In genomic region chr3:16399473-16399872, GRCh38 we compare ENCODE assay signal across 8 cellular contexts.
DNase-seq lines count a peak whose midpoint lies in the region; ATAC-seq and TF ChIP-seq lines count a peak whose summit lies in the region.

No MANE protein-coding gene starts in this region.

- H3K4me2 ChIP-seq in SK-N-SH: 0 out of 2 replicates have a peak overlapping the region, but pooled peaks have one; percentile 32

- TF ChIP-seq RAD21 in SK-N-SH (IDR thresholded peaks at IDR 0.05; ENCODE audit: low read length): peak; percentile 47

- WGBS in SK-N-SH (ENCODE audit: low lambda C conversion rate): 32% methylated on average over 6 of the region's 6 CpGs

- H3K4me3 Mint-ChIP-seq in glutamatergic neuron (ENCODE audit: unreplicated experiment): peak overlapping the region; percentile 72
- peak overlapping the region; percentile 37 to 44 for H3K4me3 Mint-ChIP-seq in stimulated activated naive B cell treated with anti-CD40 and anti-IgM and Interleukin-4, amounts not matched to agents 10 μg/mL and 1 μg/mL and 100 μg/mL, for 72 hours

- H3K9ac ChIP-seq in SK-N-SH: no peak overlapping the region

- H3K36me3 ChIP-seq in SK-N-SH (replicated peaks in 1 of 2; ENCODE audit: control insufficient read depth in 1 of 2, insufficient read depth in 2 of 2, low read length in 1 of 2): peaks cover 0 to 6% of the 10 kb centered on the region in 2 experiments

- peaks cover 30% of the 10 kb centered on the region for H3K4me1 Mint-ChIP-seq in glutamatergic neuron (ENCODE audit: low read depth, unreplicated experiment)
- peaks cover 40 to 61% of the 10 kb centered on the region in 2 donors for H3K4me1 Mint-ChIP-seq in stimulated activated naive B cell treated with anti-CD40 and anti-IgM and Interleukin-4, amounts not matched to agents 10 μg/mL and 1 μg/mL and 100 μg/mL, for 72 hours

- no peaks in the 10 kb centered on the region for H3K36me3 Mint-ChIP-seq in glutamatergic neuron (ENCODE audit: unreplicated experiment)
- peaks cover 69 to 77% of the 10 kb centered on the region in 2 donors for H3K36me3 Mint-ChIP-seq in stimulated activated naive B cell treated with anti-CD40 and anti-IgM and Interleukin-4, amounts not matched to agents 10 μg/mL and 1 μg/mL and 100 μg/mL, for 72 hours

- no peaks in the 10 kb centered on the region for H4K20me1 ChIP-seq in SK-N-SH (ENCODE audit: insufficient read depth)

- peaks cover 6% of the 10 kb centered on the region for H3K79me2 ChIP-seq in SK-N-SH (ENCODE audit: insufficient read depth)

- H3K9me3 ChIP-seq in SK-N-SH: no peaks in the 10 kb centered on the region

- POLR2A ChIA-PET in SK-N-SH (lab: Yijun Ruan, JAX): interaction anchor here (1.0 kb wide), 2 partner anchors 12 to 121 kb away, joined by 3 to 6 read pairs; no protein-coding TSS in a partner anchor

- DNase-seq in AG08395 (ENCODE audit: low spot score) (peak; percentile 67), SK-N-SH (peak; percentile 54), glutamatergic neuron (peak; percentile 65), pons (ENCODE audit: low spot score) (no peak), hippocampal formation (lab: John Stamatoyannopoulos, UW) (no peak), COLO668 (lab: John Stamatoyannopoulos, UW; ENCODE audit: unreplicated experiment) (no peak)
- no peak for DNase-seq in stimulated activated naive B cell treated with anti-CD40 and anti-IgM and Interleukin-4, amounts not matched to agents 10 μg/mL and 1 μg/mL and 100 μg/mL, for 72 hours

- peak overlapping the region; percentile 18 to 25; a peak in 3 of 4 replicates for H3K27ac ChIP-seq in SK-N-SH (ENCODE audit: low read depth in 2 of 2, low read length in 1 of 2)

- H3K27me3 ChIP-seq in SK-N-SH (ENCODE audit: insufficient read depth): no peaks in the 10 kb centered on the region

- H3K4me3 ChIP-seq in SK-N-SH (ENCODE audit: low read depth in 2 of 2, low read length in 1 of 2): peak overlapping the region in 1 of 2 experiments; percentile 20; a peak in 1 of 4 replicates

- H3K9me2 ChIP-seq in SK-N-SH: no peaks in the 10 kb centered on the region

- H3K4me1 ChIP-seq in SK-N-SH (ENCODE audit: control insufficient read depth in 1 of 2, insufficient read depth in 2 of 2, low read depth in 1 of 2, low read length in 1 of 2): peaks cover 0 to 25% of the 10 kb centered on the region in 2 experiments; a peak in 2 of 4 replicates

- peak overlapping the region; percentile 93 for H3K27ac Mint-ChIP-seq in glutamatergic neuron (ENCODE audit: unreplicated experiment)
- H3K27ac Mint-ChIP-seq in stimulated activated naive B cell treated with anti-CD40 and anti-IgM and Interleukin-4, amounts not matched to agents 10 μg/mL and 1 μg/mL and 100 μg/mL, for 72 hours: peak overlapping the region; percentile 79

- peak; percentile 63 for ATAC-seq in GM19463 (IDR thresholded peaks at IDR 0.05; ENCODE audit: unreplicated experiment)
- peak in 1 of 2 donors; percentile 39 for ATAC-seq in stimulated activated naive B cell treated with anti-CD40 and anti-IgM and Interleukin-4, amounts not matched to agents 10 μg/mL and 1 μg/mL and 100 μg/mL, for 72 hours (replicated peaks)

- H3K27me3 Mint-ChIP-seq in glutamatergic neuron (ENCODE audit: unreplicated experiment): peaks cover 11% of the 10 kb centered on the region
- no peaks in the 10 kb centered on the region for H3K27me3 Mint-ChIP-seq in stimulated activated naive B cell treated with anti-CD40 and anti-IgM and Interleukin-4, amounts not matched to agents 10 μg/mL and 1 μg/mL and 100 μg/mL, for 72 hours

- TF ChIP-seq CTCF in SK-N-SH (IDR thresholded peaks at IDR 0.05) (peak; percentile 48), glutamatergic neuron (IDR thresholded peaks at IDR 0.05; ENCODE audit: partially characterized antibody, unreplicated experiment) (no peak)

- 0 out of 4 replicates have a peak, but pooled peaks of 1 of the 2 experiments have one; percentile 21 for TF ChIP-seq EP300 in SK-N-SH (IDR thresholded peaks at IDR 0.05; ENCODE audit: borderline replicate concordance in 1 of 2, low read depth in 1 of 2, low read length in 1 of 2)

- peaks cover 11% of the 10 kb centered on the region for H3F3A ChIP-seq in SK-N-SH (replicated peaks; ENCODE audit: insufficient read depth)

- peaks cover 13% of the 10 kb centered on the region for H3K9me3 Mint-ChIP-seq in glutamatergic neuron (ENCODE audit: unreplicated experiment)
- peaks cover 0 to 4% of the 10 kb centered on the region in 2 donors for H3K9me3 Mint-ChIP-seq in stimulated activated naive B cell treated with anti-CD40 and anti-IgM and Interleukin-4, amounts not matched to agents 10 μg/mL and 1 μg/mL and 100 μg/mL, for 72 hours

- CTCF ChIA-PET in SK-N-SH (lab: Yijun Ruan, JAX): interaction anchor here (0.9 to 2.0 kb wide), 4 partner anchors 9 to 119 kb away, joined by 3 to 9 read pairs (median 4); no protein-coding TSS in a partner anchor

- no peak overlapping the region for H2AFZ ChIP-seq in SK-N-SH (ENCODE audit: low read depth)

TF ChIP-seq in SK-N-SH, 30 proteins besides CTCF, POLR2A, EP300 and RAD21:
- TF ChIP-seq SMC3 (IDR thresholded peaks at IDR 0.05; ENCODE audit: low read depth, low read length) (peak; percentile 42), RCOR1 (IDR thresholded peaks at IDR 0.05; ENCODE audit: low read length) (peak; percentile 71; the same call in 1 of the 2 replicates), YY1 (IDR thresholded peaks at IDR 0.05; ENCODE audit: low read depth) (no peak), FOXJ3 (CRISPR knock-in tag; IDR thresholded peaks at IDR 0.05) (no peak), TEAD4 (IDR thresholded peaks at IDR 0.05; ENCODE audit: borderline replicate concordance, insufficient read depth) (no peak), USF1 (IDR thresholded peaks at IDR 0.05; ENCODE audit: borderline replicate concordance, low read depth) (no peak), POLR2AphosphoS5 (IDR thresholded peaks at IDR 0.05; ENCODE audit: low read depth, low read length) (no peak), PBX3 (IDR thresholded peaks at IDR 0.05) (peak; percentile 61), NFIC (IDR thresholded peaks at IDR 0.05; ENCODE audit: borderline replicate concordance) (no peak), RXRA (IDR thresholded peaks at IDR 0.05; ENCODE audit: borderline replicate concordance, low read depth) (no peak), MAX (IDR thresholded peaks at IDR 0.05; ENCODE audit: low read depth) (peak; percentile 38; the same call in 1 of the 2 replicates), GATA2 (CRISPR knock-in tag; IDR thresholded peaks at IDR 0.05) (peak; percentile 60), TAF1 (IDR thresholded peaks at IDR 0.05; ENCODE audit: borderline replicate concordance, low read depth, low read length) (no peak), ELF1 (IDR thresholded peaks at IDR 0.05) (no peak), CHD2 (IDR thresholded peaks at IDR 0.05; ENCODE audit: low read length, partially characterized antibody) (no peak), MEF2A (IDR thresholded peaks at IDR 0.05; ENCODE audit: borderline replicate concordance, low read depth) (no peak), FOXM1 (IDR thresholded peaks at IDR 0.05; ENCODE audit: low read depth) (no peak), TCF12 (IDR thresholded peaks at IDR 0.05) (peak; percentile 57; the same call in 1 of the 2 replicates)

Comparison
In these comparisons a context has a peak if more than half of its experiments do, and no peak if none do; other contexts are left out.
1. DNase-seq: peak in AG08395 (single experiment), SK-N-SH (single experiment) and glutamatergic neuron (single experiment); none in stimulated activated naive B cell treated with anti-CD40 and anti-IgM and Interleukin-4, amounts not matched to agents 10 μg/mL and 1 μg/mL and 100 μg/mL, for 72 hours (single experiment), pons (single experiment), hippocampal formation (0 of 2) and COLO668 (single experiment).